In genomic region chrX:77917294-77917933, GRCh38 we compare ENCODE assay signal across 14 cellular contexts. TPM values are rescaled to one million over a fixed set of nuclear protein-coding genes. Genes with fewer than 3 reads are reported as not detected.
DNase-seq lines count a peak whose midpoint lies in the region; ATAC-seq, FAIRE-seq and TF ChIP-seq lines count a peak whose summit lies in the region.
"Had no signal": no experiment of that assay in that cellular context is flagged by ENCODE, and none has a peak within 500 bp of the region (broad histone marks: within the 10 kb centered on the region; RNA-seq: fewer than 3 reads in every experiment).

No MANE protein-coding gene starts in this region.

- ATAC-seq in HG02885 (IDR thresholded peaks at IDR 0.05; ENCODE audit: poor library complexity, unreplicated experiment) = peak; percentile 65
- ATAC-seq in stimulated activated naive CD8-positive, alpha-beta T cell treated with anti-CD3 and anti-CD28 coated beads, Interleukin-15, amount 100 ng/mL, for 72 hours = no peak

- peak overlapping the region; percentile 40 for H3K4me3 Mint-ChIP-seq in activated naive CD4-positive, alpha-beta T cell treated with anti-CD3 and anti-CD28 coated beads, Interleukin-2, amount 10 ng/mL, durations not matched to agents 7 days and 5 days
- peak overlapping the region; percentile 79 for H3K4me3 Mint-ChIP-seq in activated T-helper 1 cell treated with anti-CD3 and anti-CD28 coated beads, Interleukin-12 subunit alpha, Interleukin-12 subunit beta, Interleukin-2, Interleukin-4 antibody, amounts not matched to agents 30 ng/mL and 10 ng/mL and 1 ng/mL, durations not matched to agents 14 hours and 24 hours and 36 hours
- H3K4me3 Mint-ChIP-seq in stimulated activated naive CD8-positive, alpha-beta T cell treated with anti-CD3 and anti-CD28 coated beads, Interleukin-15, amount 100 ng/mL, for 72 hours = peak overlapping the region; percentile 68 to 82
- H3K4me3 Mint-ChIP-seq in progenitor cell of endocrine pancreas (ENCODE audit: low read depth) = no peak overlapping the region

- FAIRE-seq in RCC 7860 (lab: Jason Lieb, UNC) = no peak

- no peak for TF ChIP-seq CTCF in progenitor cell of endocrine pancreas (IDR thresholded peaks at IDR 0.05; ENCODE audit: unreplicated experiment)

- intact Hi-C loops in activated T-helper 1 cell treated with anti-CD3 and anti-CD28 coated beads, Interleukin-12 subunit alpha, Interleukin-12 subunit beta, Interleukin-2, Interleukin-4 antibody, amounts not matched to agents 30 ng/mL and 10 ng/mL and 1 ng/mL, durations not matched to agents 14 hours and 24 hours and 36 hours (cut with micrococcal nuclease) = no loop called here

- H3K9me3 Mint-ChIP-seq in activated naive CD4-positive, alpha-beta T cell treated with anti-CD3 and anti-CD28 coated beads, Interleukin-2, amount 10 ng/mL, durations not matched to agents 7 days and 5 days = no peaks in the 10 kb centered on the region
- no peaks in the 10 kb centered on the region for H3K9me3 Mint-ChIP-seq in activated T-helper 1 cell treated with anti-CD3 and anti-CD28 coated beads, Interleukin-12 subunit alpha, Interleukin-12 subunit beta, Interleukin-2, Interleukin-4 antibody, amounts not matched to agents 30 ng/mL and 10 ng/mL and 1 ng/mL, durations not matched to agents 14 hours and 24 hours and 36 hours
- H3K9me3 Mint-ChIP-seq in stimulated activated naive CD8-positive, alpha-beta T cell treated with anti-CD3 and anti-CD28 coated beads, Interleukin-15, amount 100 ng/mL, for 72 hours = no peaks in the 10 kb centered on the region
- H3K9me3 Mint-ChIP-seq in progenitor cell of endocrine pancreas (ENCODE audit: low read depth) = peaks cover 13% of the 10 kb centered on the region

- peaks cover 22% of the 10 kb centered on the region for H3K4me1 Mint-ChIP-seq in activated naive CD4-positive, alpha-beta T cell treated with anti-CD3 and anti-CD28 coated beads, Interleukin-2, amount 10 ng/mL, durations not matched to agents 7 days and 5 days
- peaks cover 29% of the 10 kb centered on the region for H3K4me1 Mint-ChIP-seq in activated T-helper 1 cell treated with anti-CD3 and anti-CD28 coated beads, Interleukin-12 subunit alpha, Interleukin-12 subunit beta, Interleukin-2, Interleukin-4 antibody, amounts not matched to agents 30 ng/mL and 10 ng/mL and 1 ng/mL, durations not matched to agents 14 hours and 24 hours and 36 hours (ENCODE audit: low read depth)
- H3K4me1 Mint-ChIP-seq in stimulated activated naive CD8-positive, alpha-beta T cell treated with anti-CD3 and anti-CD28 coated beads, Interleukin-15, amount 100 ng/mL, for 72 hours = peaks cover 29% of the 10 kb centered on the region
- H3K4me1 Mint-ChIP-seq in progenitor cell of endocrine pancreas (ENCODE audit: low read depth) = peaks cover 15% of the 10 kb centered on the region

- no peak for DNase-seq in activated naive CD4-positive, alpha-beta T cell treated with anti-CD3 and anti-CD28 coated beads, Interleukin-2, amount 10 ng/mL, durations not matched to agents 7 days and 5 days
- DNase-seq in activated naive CD4-positive, alpha-beta T cell (lab: John Stamatoyannopoulos, UW) = no peak
- DNase-seq in activated T-helper 1 cell treated with anti-CD3 and anti-CD28 coated beads, Interleukin-12 subunit alpha, Interleukin-12 subunit beta, Interleukin-2, Interleukin-4 antibody, amounts not matched to agents 30 ng/mL and 10 ng/mL and 1 ng/mL, durations not matched to agents 14 hours and 24 hours and 36 hours (ENCODE audit: low spot score) = no peak
- no peak for DNase-seq in stimulated activated naive CD8-positive, alpha-beta T cell treated with anti-CD3 and anti-CD28 coated beads, Interleukin-15, amount 100 ng/mL, for 72 hours
- no peak for DNase-seq in T1000 (lab: John Stamatoyannopoulos, UW)
- no peak for DNase-seq in progenitor cell of endocrine pancreas (ENCODE audit: low spot score, unreplicated experiment)
- no peak for DNase-seq in RCC 7860 (ENCODE audit: low spot score)
- DNase-seq: activated CD4-positive, alpha-beta T cell treated with anti-CD3 and anti-CD28 coated beads, Interleukin-2, amount 50 U/mL, for 4 hours; Peyer's patch; testis had no signal

- CTCF ChIA-PET in activated naive CD4-positive, alpha-beta T cell treated with anti-CD3 and anti-CD28 coated beads, Interleukin-2, amount 10 ng/mL, durations not matched to agents 7 days and 5 days (lab: Charles Lee) = interaction anchor here (1.2 kb wide), 1 partner anchor 107 kb away, joined by 5 read pairs; no protein-coding TSS in a partner anchor

- H3K36me3 Mint-ChIP-seq in activated naive CD4-positive, alpha-beta T cell treated with anti-CD3 and anti-CD28 coated beads, Interleukin-2, amount 10 ng/mL, durations not matched to agents 7 days and 5 days = peaks cover 2% of the 10 kb centered on the region
- peaks cover 2% of the 10 kb centered on the region for H3K36me3 Mint-ChIP-seq in activated T-helper 1 cell treated with anti-CD3 and anti-CD28 coated beads, Interleukin-12 subunit alpha, Interleukin-12 subunit beta, Interleukin-2, Interleukin-4 antibody, amounts not matched to agents 30 ng/mL and 10 ng/mL and 1 ng/mL, durations not matched to agents 14 hours and 24 hours and 36 hours (ENCODE audit: low read depth)
- H3K36me3 Mint-ChIP-seq in progenitor cell of endocrine pancreas (ENCODE audit: insufficient read depth) = no peaks in the 10 kb centered on the region

- peak overlapping the region; percentile 78 for H3K27ac Mint-ChIP-seq in activated naive CD4-positive, alpha-beta T cell treated with anti-CD3 and anti-CD28 coated beads, Interleukin-2, amount 10 ng/mL, durations not matched to agents 7 days and 5 days
- H3K27ac Mint-ChIP-seq in activated T-helper 1 cell treated with anti-CD3 and anti-CD28 coated beads, Interleukin-12 subunit alpha, Interleukin-12 subunit beta, Interleukin-2, Interleukin-4 antibody, amounts not matched to agents 30 ng/mL and 10 ng/mL and 1 ng/mL, durations not matched to agents 14 hours and 24 hours and 36 hours = peak overlapping the region; percentile 81
- H3K27ac Mint-ChIP-seq in stimulated activated naive CD8-positive, alpha-beta T cell treated with anti-CD3 and anti-CD28 coated beads, Interleukin-15, amount 100 ng/mL, for 72 hours = peak overlapping the region; percentile 40 to 63
- no peak overlapping the region for H3K27ac Mint-ChIP-seq in progenitor cell of endocrine pancreas

- no peaks in the 10 kb centered on the region for H3K27me3 Mint-ChIP-seq in activated naive CD4-positive, alpha-beta T cell treated with anti-CD3 and anti-CD28 coated beads, Interleukin-2, amount 10 ng/mL, durations not matched to agents 7 days and 5 days
- no peaks in the 10 kb centered on the region for H3K27me3 Mint-ChIP-seq in activated T-helper 1 cell treated with anti-CD3 and anti-CD28 coated beads, Interleukin-12 subunit alpha, Interleukin-12 subunit beta, Interleukin-2, Interleukin-4 antibody, amounts not matched to agents 30 ng/mL and 10 ng/mL and 1 ng/mL, durations not matched to agents 14 hours and 24 hours and 36 hours (ENCODE audit: insufficient read depth)
- no peaks in the 10 kb centered on the region for H3K27me3 Mint-ChIP-seq in stimulated activated naive CD8-positive, alpha-beta T cell treated with anti-CD3 and anti-CD28 coated beads, Interleukin-15, amount 100 ng/mL, for 72 hours
- no peaks in the 10 kb centered on the region for H3K27me3 Mint-ChIP-seq in progenitor cell of endocrine pancreas

RNA-seq across cellular contexts. Expression of gene ATP7A, which starts 6.9 kb away (rescaled TPM):
- total RNA-seq in activated T-helper 1 cell treated with anti-CD3 and anti-CD28 coated beads, Interleukin-12 subunit alpha, Interleukin-12 subunit beta, Interleukin-2, Interleukin-4 antibody, amounts not matched to agents 30 ng/mL and 10 ng/mL and 1 ng/mL, durations not matched to agents 14 hours and 24 hours and 36 hours = 6.1 and 6.9 TPM in 2 replicates
- 12.1 and 12.3 TPM in 2 replicates for total RNA-seq in progenitor cell of endocrine pancreas

RNA-seq across cellular contexts. Expression of gene COX7B, which starts 18.1 kb away (rescaled TPM):
- 272 and 286 TPM in 2 replicates for total RNA-seq in activated T-helper 1 cell treated with anti-CD3 and anti-CD28 coated beads, Interleukin-12 subunit alpha, Interleukin-12 subunit beta, Interleukin-2, Interleukin-4 antibody, amounts not matched to agents 30 ng/mL and 10 ng/mL and 1 ng/mL, durations not matched to agents 14 hours and 24 hours and 36 hours
- 163 and 178 TPM in 2 replicates for total RNA-seq in progenitor cell of endocrine pancreas

RNA-seq across cellular contexts. Expression of gene MAGT1, which starts 22.2 kb away (rescaled TPM):
- total RNA-seq in activated T-helper 1 cell treated with anti-CD3 and anti-CD28 coated beads, Interleukin-12 subunit alpha, Interleukin-12 subunit beta, Interleukin-2, Interleukin-4 antibody, amounts not matched to agents 30 ng/mL and 10 ng/mL and 1 ng/mL, durations not matched to agents 14 hours and 24 hours and 36 hours = 44.4 and 46.2 TPM in 2 replicates
- 55.9 and 59.0 TPM in 2 replicates for total RNA-seq in progenitor cell of endocrine pancreas

RNA-seq across cellular contexts. Expression of gene PGAM4, which starts 52.0 kb away (rescaled TPM):
- 0.39 and 0.47 TPM in 2 replicates for total RNA-seq in activated T-helper 1 cell treated with anti-CD3 and anti-CD28 coated beads, Interleukin-12 subunit alpha, Interleukin-12 subunit beta, Interleukin-2, Interleukin-4 antibody, amounts not matched to agents 30 ng/mL and 10 ng/mL and 1 ng/mL, durations not matched to agents 14 hours and 24 hours and 36 hours
- total RNA-seq in progenitor cell of endocrine pancreas = not detected in 2 replicates
- total RNA-seq: cardiac muscle cell, glomerular endothelial cell, mucosa of gallbladder, Peyer's patch had no signal
